Comparison of ENCODE assay signal across 13 cellular contexts in the genomic region with DNA sequence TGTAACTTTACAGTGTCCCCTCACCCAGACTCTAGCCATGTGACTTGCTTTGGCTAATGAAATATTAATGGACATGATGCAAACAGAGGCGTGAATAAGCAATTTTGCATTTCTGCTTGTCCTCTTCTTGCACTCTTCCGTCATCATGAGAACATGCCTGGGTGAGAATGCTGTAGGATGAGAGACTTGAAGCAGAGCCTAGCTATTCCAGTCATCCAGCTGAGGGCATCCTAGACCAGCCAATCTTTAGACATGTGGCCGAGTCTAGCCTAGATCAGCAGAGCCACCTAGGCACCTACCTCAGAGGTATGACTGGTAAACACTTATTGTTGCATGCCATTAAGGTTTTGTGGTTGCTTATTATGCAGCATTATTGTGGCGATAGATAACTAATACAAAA.
DNase-seq lines count a peak whose midpoint lies in the region; ATAC-seq and TF ChIP-seq lines count a peak whose summit lies in the region.
"Had no signal": no experiment of that assay in that cellular context is flagged by ENCODE, and none has a peak within 500 bp of the region (broad histone marks: within the 10 kb centered on the region; RNA-seq: fewer than 3 reads in every experiment).

No MANE protein-coding gene starts in this region.

- H3K79me2 ChIP-seq in GM23248 (ENCODE audit: insufficient read depth) = no peaks in the 10 kb centered on the region

- peak; percentile 12; the same call in 1 of the 2 replicates for TF ChIP-seq CTCF in AG10803 (conservative IDR thresholded peaks at IDR 0.05; ENCODE audit: low read length)

- H3K4me1 ChIP-seq in GM23248 (ENCODE audit: insufficient read depth) (no peaks in the 10 kb centered on the region), SJCRH30 (no peaks in the 10 kb centered on the region)
- H3K4me1 ChIP-seq: lower lobe of right lung, spleen had no signal

- H3K4me3 ChIP-seq in AG10803 (ENCODE audit: low read length) = no peak overlapping the region
- no peak overlapping the region for H3K4me3 ChIP-seq in GM23248
- H3K4me3 ChIP-seq in SJCRH30 = no peak overlapping the region
- H3K4me3 ChIP-seq: lower lobe of right lung, spleen had no signal

- ATAC-seq in HG03135 (IDR thresholded peaks at IDR 0.05; ENCODE audit: unreplicated experiment) = no peak
- ATAC-seq: lower lobe of right lung had no signal

- WGBS in GM23248 (ENCODE audit: low coverage in 1 of 2, low lambda C conversion rate in 2 of 2, missing lambda C conversion rate in 2 of 2), 2 experiments = 65 to 73% methylated on average over 4 of the region's 4 CpGs

- in situ Hi-C loops in GM23248 (cut with MboI) = no loop called here

- H3F3A ChIP-seq in GM23248 (ENCODE audit: insufficient read depth) = no peaks in the 10 kb centered on the region

- no peak overlapping the region for H3K4me2 ChIP-seq in GM23248 (ENCODE audit: unreplicated experiment)

- peak; percentile 28 for DNase-seq in AG10803 (ENCODE audit: low read depth)
- peak; percentile 4 for DNase-seq in GM23248
- DNase-seq in SJCRH30 = peak; percentile 29 to 56
- peak; percentile 21 for DNase-seq in iris pigment epithelial cell (ENCODE audit: low read depth)
- DNase-seq in globus pallidus (ENCODE audit: low spot score) = no peak
- no peak for DNase-seq in NCI-H1436 (lab: John Stamatoyannopoulos, UW)
- DNase-seq in activated gamma-delta T cell treated with Interleukin-2 at 50 U/mL for 16 hours = no peak
- DNase-seq: central memory CD4-positive, alpha-beta T cell; hypothalamus; lower lobe of right lung; SIG-M5; spleen had no signal

- no peak overlapping the region for H2AFZ ChIP-seq in GM23248

- no peak overlapping the region for H3K9ac ChIP-seq in GM23248

- H3K36me3 ChIP-seq in GM23248 (ENCODE audit: low read depth) = no peaks in the 10 kb centered on the region
- no peaks in the 10 kb centered on the region for H3K36me3 ChIP-seq in SJCRH30
- H3K36me3 ChIP-seq: lower lobe of right lung, spleen had no signal

- H3K9me2 ChIP-seq in GM23248 (ENCODE audit: insufficient read depth) = no peaks in the 10 kb centered on the region

- H4K20me1 ChIP-seq in GM23248 (ENCODE audit: insufficient read depth) = no peaks in the 10 kb centered on the region

- H3K27ac ChIP-seq in GM23248 = no peak overlapping the region
- H3K27ac ChIP-seq in SJCRH30 = no peak overlapping the region
- H3K27ac ChIP-seq: lower lobe of right lung, spleen had no signal

- H3K9me3 ChIP-seq in GM23248 (ENCODE audit: low read depth) (no peaks in the 10 kb centered on the region), SJCRH30 (replicated peaks) (no peaks in the 10 kb centered on the region)
- H3K9me3 ChIP-seq: lower lobe of right lung, spleen had no signal

- H3K27me3 ChIP-seq in GM23248 (replicated peaks; ENCODE audit: insufficient read depth) (no peaks in the 10 kb centered on the region), SJCRH30 (no peaks in the 10 kb centered on the region)
- H3K27me3 ChIP-seq: spleen had no signal

Comparison
In these comparisons a context has a peak if more than half of its experiments do, and no peak if none do; other contexts are left out.
1. DNase-seq: peak in AG10803 (single experiment), GM23248 (single experiment), SJCRH30 (2 of 2) and iris pigment epithelial cell (single experiment); none in globus pallidus (single experiment), NCI-H1436 (single experiment) and activated gamma-delta T cell treated with Interleukin-2 at 50 U/mL for 16 hours (single experiment).